ENCODE assay signal across 7 cellular contexts in genomic region chr21:44866780-44867179, GRCh38. TPM values are rescaled to one million over a fixed set of nuclear protein-coding genes. Genes with fewer than 3 reads are reported as not detected.
DNase-seq lines count a peak whose midpoint lies in the region; FAIRE-seq and TF ChIP-seq lines count a peak whose summit lies in the region.

No MANE protein-coding gene starts in this region.

- peaks cover 23% of the 10 kb centered on the region for H3K79me1 ChIP-seq in trophoblast cell (ENCODE audit: low read length)

- H3K79me2 ChIP-seq in trophoblast cell (ENCODE audit: control insufficient read depth, insufficient read depth, low read length, poor library complexity), result peaks cover 49% of the 10 kb centered on the region

- H3K27me3 ChIP-seq in trophoblast cell (ENCODE audit: insufficient read depth, low read length) (no peaks in the 10 kb centered on the region), small intestine (ENCODE audit: control insufficient read depth in 2 of 2, insufficient read depth in 2 of 2, low read length in 2 of 2) (no peaks in the 10 kb centered on the region)

- H3K27ac ChIP-seq in HEK293 (ENCODE audit: extremely low read depth, low read depth, low read length), result no peak overlapping the region
- H3K27ac ChIP-seq in trophoblast cell (ENCODE audit: low read depth, low read length), result peak overlapping the region; percentile 52
- H3K27ac ChIP-seq in small intestine (ENCODE audit: low read depth in 1 of 2, low read length in 1 of 2), result peak overlapping the region in 1 of 2 donors; percentile 48

- H3K36me3 ChIP-seq in HEK293 (ENCODE audit: control insufficient read depth in 2 of 2, insufficient read depth in 1 of 2, low read length in 2 of 2), result peaks cover 0 to 36% of the 10 kb centered on the region in 2 experiments; a peak in 2 of 3 replicates
- H3K36me3 ChIP-seq in trophoblast cell (ENCODE audit: control insufficient read depth in 1 of 2, insufficient read depth in 2 of 2, low read length in 2 of 2), result peaks cover 35 to 36% of the 10 kb centered on the region in 2 experiments
- H3K36me3 ChIP-seq in small intestine (ENCODE audit: control insufficient read depth in 2 of 2, insufficient read depth in 2 of 2, low read length in 2 of 2), result peaks cover 0 to 4% of the 10 kb centered on the region in 2 donors

- peak overlapping the region; percentile 96 for H3K4ac ChIP-seq in trophoblast cell (ENCODE audit: low read depth, low read length)

- H3K9me3 ChIP-seq in HEK293 (ENCODE audit: control insufficient read depth, insufficient read depth, low read depth, low read length) (no peaks in the 10 kb centered on the region), trophoblast cell (ENCODE audit: insufficient read depth, low read depth, low read length) (no peaks in the 10 kb centered on the region), small intestine (ENCODE audit: control insufficient read depth, low read depth) (no peaks in the 10 kb centered on the region)

- H3K14ac ChIP-seq in trophoblast cell (ENCODE audit: low read length), result no peak overlapping the region

- H3K18ac ChIP-seq in trophoblast cell (ENCODE audit: low read length), result no peak overlapping the region

- no peak overlapping the region for H2BK5ac ChIP-seq in trophoblast cell (ENCODE audit: low read depth, low read length, poor library complexity)

- peak overlapping the region; percentile 24 for H3K4me2 ChIP-seq in trophoblast cell (ENCODE audit: low read length)

- WGBS in trophoblast cell (ENCODE audit: extremely low coverage, insufficient coverage, insufficient read length), result no CpG with 5 or more reads among the region's 7 CpGs
- WGBS in small intestine, 3 donors, result 69 to 85% (median 84%) methylated on average over 7 of the region's 7 CpGs

- peaks cover 18% of the 10 kb centered on the region for H3K4me1 ChIP-seq in HEK293 (ENCODE audit: control insufficient read depth, insufficient read depth, low read length)
- H3K4me1 ChIP-seq in trophoblast cell (ENCODE audit: control insufficient read depth in 1 of 2, insufficient read depth in 2 of 2, low read length in 2 of 2), result peaks cover 36 to 40% of the 10 kb centered on the region in 2 experiments
- peaks cover 11 to 25% of the 10 kb centered on the region in 2 donors for H3K4me1 ChIP-seq in small intestine (ENCODE audit: control insufficient read depth in 2 of 2, insufficient read depth in 1 of 2, low read depth in 1 of 2, low read length in 1 of 2)

- TF ChIP-seq CTCF in HEK293 (tag by site-specific recombination; IDR thresholded peaks at IDR 0.05), result no peak

- no peak overlapping the region for H2BK12ac ChIP-seq in trophoblast cell (ENCODE audit: low read length)

- H2BK120ac ChIP-seq in trophoblast cell (ENCODE audit: insufficient read depth, low read length, poor library complexity), result no peak overlapping the region

- no peak overlapping the region for H3K9ac ChIP-seq in trophoblast cell (ENCODE audit: low read length)

- no peak overlapping the region for H4K8ac ChIP-seq in trophoblast cell (ENCODE audit: low read depth, low read length)

- CTCF ChIA-PET in HEK293 (lab: Yijun Ruan, JAX), result interaction anchor here (0.7 to 2.0 kb wide), 3 partner anchors 9 to 65 kb away, joined by 3 to 5 read pairs (median 3); partner anchors contain the start of gene UBE2G2

- H3K23ac ChIP-seq in trophoblast cell (ENCODE audit: low read length), result no peak overlapping the region

- DNase-seq in NCI-H524 treated with DMSO at 0.1 percent for 48 hours (lab: John Stamatoyannopoulos, UW) (peak; percentile 55), dermis blood vessel endothelial cell (peak; percentile 88), trophoblast cell (peak; percentile 27 to 60), T-helper 9 cell (no peak), small intestine (no peak), GM19239 (ENCODE audit: insufficient read length, low spot score) (no peak)

- POLR2A ChIA-PET in HEK293 (lab: Yijun Ruan, JAX), result no interaction called here

- H2AK5ac ChIP-seq in trophoblast cell (ENCODE audit: low read length), result no peak overlapping the region

- H3K4me3 ChIP-seq in HEK293 (ENCODE audit: low read depth, low read length), result no peak overlapping the region
- no peak overlapping the region for H3K4me3 ChIP-seq in trophoblast cell (ENCODE audit: low read depth, low read length)
- no peak overlapping the region for H3K4me3 ChIP-seq in small intestine (ENCODE audit: low read depth in 1 of 2, low read length in 2 of 2)

- H4K12ac ChIP-seq in trophoblast cell (ENCODE audit: low read depth, low read length), result no peak overlapping the region

- no peak overlapping the region for H2AFZ ChIP-seq in trophoblast cell (ENCODE audit: insufficient read depth, low read length, poor library complexity)

- no peak overlapping the region for H4K91ac ChIP-seq in trophoblast cell (ENCODE audit: low read depth, low read length)

- no peak for FAIRE-seq in small intestine (lab: Jason Lieb, UNC)
- FAIRE-seq in GM19239 (lab: Jason Lieb, UNC), result no peak

TF ChIP-seq in HEK293, 187 proteins besides CTCF, POLR2A, EP300 and RAD21:
- TF ChIP-seq ZNF394 (tag by site-specific recombination; IDR thresholded peaks at IDR 0.05; ENCODE audit: borderline replicate concordance) (0 out of 2 replicates have a peak, but pooled peaks have one; percentile 14), ZNF2 (tag by site-specific recombination; IDR thresholded peaks at IDR 0.05) (0 out of 2 replicates have a peak, but pooled peaks have one; percentile 60), ZBTB44 (tag by site-specific recombination; IDR thresholded peaks at IDR 0.05) (peak; percentile 32; the same call in 1 of the 2 replicates), ZBTB8A (tag by site-specific recombination; IDR thresholded peaks at IDR 0.05) (peak; percentile 24; the same call in 1 of the 2 replicates), ZNF600 (tag by site-specific recombination; IDR thresholded peaks at IDR 0.05) (0 out of 2 replicates have a peak, but pooled peaks have one; percentile 24), ZNF223 (tag by site-specific recombination; IDR thresholded peaks at IDR 0.05) (no peak), ZNF530 (tag by site-specific recombination; IDR thresholded peaks at IDR 0.05; ENCODE audit: low read depth) (no peak)

RNA-seq across cellular contexts. Expression of gene PTTG1IP, which starts 6.7 kb away (rescaled TPM):
- 505 and 528 TPM in 2 replicates for total RNA-seq in dermis blood vessel endothelial cell
- 258 and 262 TPM in 2 replicates for polyA plus RNA-seq in trophoblast cell (2013)
- polyA plus RNA-seq in small intestine, result 100 to 1,000 TPM; 116 to 128 (median 128) TPM

RNA-seq across cellular contexts. Expression of gene SUMO3, which starts 48.9 kb away (rescaled TPM):
- total RNA-seq in dermis blood vessel endothelial cell, result 75.2 and 107 TPM in 2 replicates
- 92.0 and 98.8 TPM in 2 replicates for polyA plus RNA-seq in trophoblast cell (2013)
- 10 to 100 TPM; 70.8 to 78.6 (median 76.0) TPM for polyA plus RNA-seq in small intestine

RNA-seq across cellular contexts. Expression of gene ITGB2, which starts 53.9 kb away (rescaled TPM):
- total RNA-seq in dermis blood vessel endothelial cell, result 0.05 and 0.34 TPM in 2 replicates
- polyA plus RNA-seq in trophoblast cell (2013), result 0.03 TPM in 2 replicates
- 10 to 100 TPM in 2 of 3 donors, 1 to 10 TPM in 1; 4.5 to 16.4 (median 15.4) TPM for polyA plus RNA-seq in small intestine

Comparison
In these comparisons a context has a peak if more than half of its experiments do, and no peak if none do; other contexts are left out.
1. DNase-seq: peak in NCI-H524 treated with DMSO at 0.1 percent for 48 hours (single experiment), dermis blood vessel endothelial cell (single experiment) and trophoblast cell (2 of 2); none in T-helper 9 cell (single experiment), small intestine (single experiment) and GM19239 (single experiment).